ENCODE assay signal across 1 cellular context in genomic region chr16:79347176-79347715, GRCh38.
TF ChIP-seq lines count a peak whose summit lies in the region.

No MANE protein-coding gene starts in this region.

TF ChIP-seq in GM23338, 12 proteins besides CTCF, POLR2A, EP300 and RAD21 (continued from another document):
- TF ChIP-seq ZNF462 (CRISPR knock-in tag; IDR thresholded peaks at IDR 0.05) (no peak), EZH2phosphoT487 (IDR thresholded peaks at IDR 0.05; ENCODE audit: unreplicated experiment) (no peak)
